8 cellular contexts compared by ENCODE assay signal in genomic region chr16:24986512-24987303, GRCh38. TPM values are rescaled to one million over a fixed set of nuclear protein-coding genes. Genes with fewer than 3 reads are reported as not detected.
DNase-seq lines count a peak whose midpoint lies in the region; ATAC-seq and TF ChIP-seq lines count a peak whose summit lies in the region.

No MANE protein-coding gene starts in this region.

- no peak overlapping the region for H2AFZ ChIP-seq in Karpas-422 (ENCODE audit: low read length)

- in situ Hi-C loops in brain microvascular endothelial cell (cut with HindIII; ENCODE audit: low pct_ligation_motif_present, low sequenced_read_pairs) = no loop called here

- H3K9ac ChIP-seq in Karpas-422 (ENCODE audit: low read length) = 0 out of 2 replicates have a peak overlapping the region, but pooled peaks have one; percentile 5

- ATAC-seq in lung (ENCODE audit: insufficient read depth, low FRiP score) = peak; percentile 54
- ATAC-seq in HG02973 (IDR thresholded peaks at IDR 0.05; ENCODE audit: unreplicated experiment) = no peak
- ATAC-seq in HG02642 (IDR thresholded peaks at IDR 0.05; ENCODE audit: poor library complexity, unreplicated experiment) = no peak

- WGBS in lung, 2 donors = 13 to 16% methylated on average over 9 of the region's 9 CpGs

- DNase-seq in BJ (ENCODE audit: low read depth) (peak; percentile 47), Karpas-422 (peak; percentile 67), brain microvascular endothelial cell (peak; percentile 83), lung (ENCODE audit: low spot score) (no peak), NCI-H748 (lab: John Stamatoyannopoulos, UW; ENCODE audit: unreplicated experiment) (no peak), kidney glomerular epithelial cell (lab: John Stamatoyannopoulos, UW) (no peak)

- H3K27me3 ChIP-seq in BJ (ENCODE audit: control insufficient read depth, insufficient read depth, low read length) (no peaks in the 10 kb centered on the region), Karpas-422 (ENCODE audit: low read length) (no peaks in the 10 kb centered on the region), brain microvascular endothelial cell (replicated peaks) (no peaks in the 10 kb centered on the region), lung (ENCODE audit: control insufficient read depth, insufficient read depth) (no peaks in the 10 kb centered on the region)

- no peaks in the 10 kb centered on the region for H3K9me2 ChIP-seq in Karpas-422 (replicated peaks; ENCODE audit: insufficient read depth, low read length)

- peak overlapping the region; percentile 51 for H3K4me2 ChIP-seq in Karpas-422 (ENCODE audit: low read depth, low read length, poor library complexity, severe bottlenecking)

- CTCF ChIA-PET in BJ (lab: Yijun Ruan, JAX) = interaction anchor here (1.0 to 1.1 kb wide), 2 partner anchors 12 to 27 kb away, joined by 4 read pairs; no protein-coding TSS in a partner anchor

- H3K79me2 ChIP-seq in Karpas-422 (ENCODE audit: low read length) = peaks cover 92% of the 10 kb centered on the region

- H3K27ac ChIP-seq in Karpas-422 (ENCODE audit: low read length) = peak overlapping the region; percentile 42
- peak overlapping the region; percentile 98 for H3K27ac ChIP-seq in brain microvascular endothelial cell
- H3K27ac ChIP-seq in lung (ENCODE audit: low read depth in 1 of 2, low read length in 1 of 2) = peak overlapping the region; percentile 32 to 79

- H3K4me3 ChIP-seq in BJ (ENCODE audit: low read depth, low read length) (no peak overlapping the region), Karpas-422 (ENCODE audit: low read length) (0 out of 2 replicates have a peak overlapping the region, but pooled peaks have one; percentile 11), brain microvascular endothelial cell (ENCODE audit: low read depth, low read length) (peak overlapping the region; percentile 30), lung (no peak overlapping the region)

- H4K20me1 ChIP-seq in Karpas-422 (ENCODE audit: insufficient read depth, low read depth, low read length) = peaks cover 33% of the 10 kb centered on the region

- no peaks in the 10 kb centered on the region for H3K9me3 ChIP-seq in Karpas-422 (ENCODE audit: low read length)
- H3K9me3 ChIP-seq in lung (ENCODE audit: control insufficient read depth in 2 of 2, insufficient read depth in 1 of 2, low read length in 1 of 2) = no peaks in the 10 kb centered on the region

- peaks cover 58% of the 10 kb centered on the region for H3K4me1 ChIP-seq in Karpas-422 (ENCODE audit: low read length)
- peaks cover 24 to 67% of the 10 kb centered on the region in 2 donors for H3K4me1 ChIP-seq in lung (ENCODE audit: control insufficient read depth in 2 of 2, insufficient read depth in 2 of 2, low read length in 2 of 2)

- POLR2A ChIA-PET in BJ (lab: Charles Lee) = interaction anchor here (1.4 kb wide), 1 partner anchor 9 kb away, joined by 7 read pairs; no protein-coding TSS in a partner anchor

- TF ChIP-seq CTCF in BJ (IDR thresholded peaks at IDR 0.05; ENCODE audit: insufficient read depth, low read depth, low read length) (no peak), brain microvascular endothelial cell (IDR thresholded peaks at IDR 0.05; ENCODE audit: low read depth, low read length, missing control alignments) (no peak), lung (IDR thresholded peaks at IDR 0.05; ENCODE audit: control extremely low read depth, extremely low read depth) (no peak)

- no peaks in the 10 kb centered on the region for H3K36me3 ChIP-seq in BJ (ENCODE audit: control insufficient read depth, insufficient read depth, low read length)
- H3K36me3 ChIP-seq in Karpas-422 (ENCODE audit: insufficient read depth, low read length) = no peaks in the 10 kb centered on the region
- H3K36me3 ChIP-seq in brain microvascular endothelial cell (replicated peaks) = no peaks in the 10 kb centered on the region
- H3K36me3 ChIP-seq in lung (ENCODE audit: control insufficient read depth in 2 of 2, insufficient read depth in 2 of 2, low read length in 2 of 2) = no peaks in the 10 kb centered on the region

RNA-seq across cellular contexts. Expression of gene ARHGAP17, which starts 28.5 kb away (rescaled TPM):
- polyA plus RNA-seq in BJ (2011; rRNA removed) (28.2 and 30.2 TPM in 2 replicates), lung (10 to 100 TPM; 26.9 to 27.8 TPM)
- polyA minus RNA-seq in BJ (2011; rRNA and poly(A)+ RNA removed) = 38.1 and 62.7 TPM in 2 replicates
- 34.2 and 35.2 TPM in 2 replicates for total RNA-seq in Karpas-422 (2014; rRNA removed; shearing (Covaris generic); ENCODE audit: low replicate concordance)
- total RNA-seq in lung = 100 to 1,000 TPM in 1 of 2 donors, 10 to 100 TPM in 1; 76.4 to 115 TPM

Comparison
In these comparisons a context has a peak if more than half of its experiments do, and no peak if none do; other contexts are left out.
1. DNase-seq: peak in BJ (single experiment), Karpas-422 (single experiment) and brain microvascular endothelial cell (single experiment); none in lung (single experiment), NCI-H748 (single experiment) and kidney glomerular epithelial cell (single experiment).
2. H3K4me3 ChIP-seq: peak in Karpas-422 (single experiment) and brain microvascular endothelial cell (single experiment); none in BJ (single experiment) and lung (single experiment).
3. H3K27ac ChIP-seq: peak in every context shown above with its lines; median percentile 98 in brain microvascular endothelial cell; 56 in lung; 42 in Karpas-422.